17 cellular contexts compared by ENCODE assay signal in the genomic region with DNA sequence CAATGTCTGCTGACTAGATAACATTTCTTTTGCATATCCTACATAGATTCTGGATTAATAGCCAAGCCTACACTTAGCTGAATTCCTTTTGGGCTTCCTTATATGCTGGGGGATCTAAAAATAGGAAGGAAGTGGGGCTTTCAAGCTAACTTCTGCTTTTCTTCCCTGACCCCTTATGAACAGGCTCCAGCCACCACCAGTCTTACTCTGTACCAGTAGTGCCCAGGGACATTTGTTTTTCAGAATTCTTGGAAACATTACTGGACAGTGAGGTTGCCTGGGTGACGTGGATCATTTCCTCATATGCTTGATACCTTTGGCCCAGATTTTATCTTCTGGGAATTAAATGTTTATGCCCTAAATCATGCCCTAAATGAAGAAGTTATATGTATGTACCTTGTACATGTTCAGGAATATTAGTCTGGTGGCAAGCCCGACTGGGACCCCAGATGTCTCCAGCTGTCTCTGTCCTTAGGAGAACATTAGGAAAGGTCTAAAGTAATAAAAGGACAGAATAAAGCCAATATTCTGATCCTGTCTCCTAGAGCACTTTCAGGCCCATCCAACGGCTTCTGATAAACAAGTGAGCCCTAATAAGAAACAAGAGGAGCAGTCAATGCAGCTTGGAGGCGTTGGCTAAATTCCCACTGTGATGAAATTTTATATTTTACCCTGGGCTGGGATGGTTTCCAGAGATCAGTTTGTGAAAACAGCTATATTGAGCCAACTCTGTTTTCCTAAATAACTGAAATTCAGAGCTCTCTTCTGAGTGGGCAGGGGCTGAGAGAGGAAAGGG. TPM values are rescaled to one million over a fixed set of nuclear protein-coding genes. Genes with fewer than 3 reads are reported as not detected.
DNase-seq lines count a peak whose midpoint lies in the region; ATAC-seq and TF ChIP-seq lines count a peak whose summit lies in the region.
"Had no signal": no experiment of that assay in that cellular context is flagged by ENCODE, and none has a peak within 500 bp of the region (broad histone marks: within the 10 kb centered on the region; RNA-seq: fewer than 3 reads in every experiment).

No MANE protein-coding gene starts in this region.

- no peaks in the 10 kb centered on the region for H3K9me3 ChIP-seq in gastroesophageal sphincter
- H3K9me3 ChIP-seq in BE2C: no peaks in the 10 kb centered on the region

- peak; percentile 72 for ATAC-seq in gastroesophageal sphincter
- peak; percentile 97 for ATAC-seq in sciatic nerve
- ATAC-seq: GM23338 had no signal

- TF ChIP-seq CTCF in gastroesophageal sphincter (IDR thresholded peaks at IDR 0.05): no peak
- TF ChIP-seq CTCF in BE2C (IDR thresholded peaks at IDR 0.05; ENCODE audit: low read depth, low read length): no peak

- DNase-seq in SIG-M5 treated with dmso at 0.1 percent for 504 hours (lab: John Stamatoyannopoulos, UW; ENCODE audit: unreplicated experiment) (peak; percentile 6), SIG-M5 (lab: John Stamatoyannopoulos, UW) (no peak), MV-4-11 (lab: John Stamatoyannopoulos, UW) (peak; percentile 69), sciatic nerve (ENCODE audit: low spot score) (no peak), NCI-H226 (no peak), BE2C (no peak)
- DNase-seq in activated T-cell treated with anti-CD3 and anti-CD28 coated beads, Interleukin-2, amount 50 U/mL, for 24 hours: no peak
- DNase-seq: NCI-H1417 treated with DMSO at 0.1 percent for 48 hours; NCI-H2029; NCI-H526; NK-92 treated with Interleukin-12 subunit alpha and Interleukin-12 subunit beta, amount 100 ng/mL, for 24 hours had no signal

- TF ChIP-seq POLR2A in gastroesophageal sphincter (IDR thresholded peaks at IDR 0.05): no peak

- H3K4me3 Mint-ChIP-seq in activated T-cell treated with anti-CD3 and anti-CD28 coated beads, Interleukin-2, amount 50 U/mL, for 24 hours: no peak overlapping the region
- H3K4me3 Mint-ChIP-seq: GM23338 had no signal

- no peak for TF ChIP-seq EP300 in gastroesophageal sphincter (IDR thresholded peaks at IDR 0.05)

- no peaks in the 10 kb centered on the region for H3K9me3 Mint-ChIP-seq in activated T-cell treated with anti-CD3 and anti-CD28 coated beads, Interleukin-2, amount 50 U/mL, for 24 hours
- H3K9me3 Mint-ChIP-seq: GM23338 had no signal

- 20 to 25% methylated on average over 3 to 4 of the region's 4 CpGs for WGBS in gastroesophageal sphincter (ENCODE audit: low coverage in 1 of 2), 2 donors

- H3K4me1 Mint-ChIP-seq in activated T-cell treated with anti-CD3 and anti-CD28 coated beads, Interleukin-2, amount 50 U/mL, for 24 hours (ENCODE audit: low read depth): no peaks in the 10 kb centered on the region
- H3K4me1 Mint-ChIP-seq: GM23338 had no signal

- H3K4me1 ChIP-seq in gastroesophageal sphincter: peaks cover 0 to 6% (median 0%) of the 10 kb centered on the region in 3 donors
- no peaks in the 10 kb centered on the region for H3K4me1 ChIP-seq in BE2C

- no peaks in the 10 kb centered on the region for H3K27me3 Mint-ChIP-seq in activated T-cell treated with anti-CD3 and anti-CD28 coated beads, Interleukin-2, amount 50 U/mL, for 24 hours

- no peaks in the 10 kb centered on the region for H3K36me3 ChIP-seq in gastroesophageal sphincter
- no peaks in the 10 kb centered on the region for H3K36me3 ChIP-seq in BE2C

- H3K27ac Mint-ChIP-seq in activated T-cell treated with anti-CD3 and anti-CD28 coated beads, Interleukin-2, amount 50 U/mL, for 24 hours: no peak overlapping the region
- H3K27ac Mint-ChIP-seq: GM23338 had no signal

- H3K27me3 ChIP-seq in gastroesophageal sphincter (peaks cover 12% of the 10 kb centered on the region), BE2C (no peaks in the 10 kb centered on the region)

- no peaks in the 10 kb centered on the region for H3K36me3 Mint-ChIP-seq in activated T-cell treated with anti-CD3 and anti-CD28 coated beads, Interleukin-2, amount 50 U/mL, for 24 hours (ENCODE audit: low read depth)

- H3K27ac ChIP-seq in gastroesophageal sphincter: no peak overlapping the region

- intact Hi-C loops in sciatic nerve (cut with DNase I): no loop called here

- H3K4me3 ChIP-seq in gastroesophageal sphincter: no peak overlapping the region
- no peak overlapping the region for H3K4me3 ChIP-seq in BE2C (ENCODE audit: low read depth, low read length)
- H3K4me3 ChIP-seq: GM23338 had no signal

RNA-seq across cellular contexts. Expression of a gene that starts 55.7 kb away (rescaled TPM):
- total RNA-seq in gastroesophageal sphincter (under 1 TPM in 1 of 4 donors, not detected in 3; 0.04 TPM), sciatic nerve (0.04 TPM)
- polyA plus RNA-seq in BE2C (2012; ENCODE audit: insufficient read depth, insufficient read length, low read depth): 11.1 TPM
- total RNA-seq: A172, G401, HT-29, M059J had no signal

Comparison
In these comparisons a context has a peak if more than half of its experiments do, and no peak if none do; other contexts are left out.
1. DNase-seq: peak in SIG-M5 treated with dmso at 0.1 percent for 504 hours (single experiment) and MV-4-11 (single experiment); none in SIG-M5 (single experiment), sciatic nerve (single experiment), activated T-cell treated with anti-CD3 and anti-CD28 coated beads, Interleukin-2, amount 50 U/mL, for 24 hours (single experiment), NCI-H226 (single experiment) and BE2C (single experiment).